23 cellular contexts compared by ENCODE assay signal in genomic region chr5:95630394-95630917, GRCh38. TPM values are rescaled to one million over a fixed set of nuclear protein-coding genes. Genes with fewer than 3 reads are reported as not detected.
"Had no signal": no experiment of that assay in that cellular context is flagged by ENCODE, and none has a peak within 500 bp of the region (broad histone marks: within the 10 kb centered on the region; RNA-seq: fewer than 3 reads in every experiment).

No MANE protein-coding gene starts in this region.

- H3K4me1 ChIP-seq: gastrocnemius medialis, parathyroid adenoma, upper lobe of right lung had no signal

- DNase-seq: activated B cell treated with CpG ODN at 0.5 μM for 24 hours; activated CD4-positive, alpha-beta T cell treated with anti-CD3 and anti-CD28 coated beads for 48 hours; activated CD8-positive, alpha-beta T cell treated with anti-CD3 and anti-CD28 coated beads for 36 hours; activated effector memory CD4-positive, alpha-beta T cell treated with anti-CD3 and anti-CD28 coated beads, Interleukin-2, amount 50 U/mL, for 16 hours; activated T-cell treated with anti-CD3 and anti-CD28 coated beads, Interleukin-2, amount 50 U/mL, for 1 hour; aorta; effector CD4-positive, alpha-beta T cell; gastrocnemius medialis; head of caudate nucleus; kidney; naive thymus-derived CD8-positive, alpha-beta T cell; spleen; stimulated activated CD4-positive, alpha-beta T cell treated with anti-CD3 and anti-CD28 coated beads, Interleukin-4, amount 100 ng/mL, for 4 hours; SW 1271; upper lobe of right lung had no signal

- H3K36me3 ChIP-seq: gastrocnemius medialis, spleen, thoracic aorta, upper lobe of right lung had no signal

- H3K4me3 Mint-ChIP-seq: activated B cell treated with CpG ODN at 0.5 μM for 24 hours; activated CD8-positive, alpha-beta T cell treated with anti-CD3 and anti-CD28 coated beads for 36 hours; central memory CD8-positive, alpha-beta T cell; stimulated activated memory B cell treated with anti-CD40 and anti-IgM and Interleukin-4, amounts not matched to agents 10 μg/mL and 1 μg/mL and 100 μg/mL, for 72 hours; T-helper 2 cell treated with Interferon-gamma antibody and Interleukin-4, amounts not matched to agents 5 μg/mL and 100 μg/mL, for 36 hours had no signal

- H3K4me3 ChIP-seq: gastrocnemius medialis, spleen, thoracic aorta, upper lobe of right lung had no signal

- H3K9ac ChIP-seq: parathyroid adenoma had no signal

- ATAC-seq: activated CD8-positive, alpha-beta T cell treated with anti-CD3 and anti-CD28 coated beads for 36 hours; left lobe of liver; naive thymus-derived CD8-positive, alpha-beta T cell; sciatic nerve; stimulated activated memory B cell treated with anti-CD40 and anti-IgM and Interleukin-4, amounts not matched to agents 10 μg/mL and 1 μg/mL and 100 μg/mL, for 72 hours; upper lobe of right lung had no signal

- H3K27ac ChIP-seq: gastrocnemius medialis, parathyroid adenoma, spleen, thoracic aorta, upper lobe of right lung had no signal

- H3K27me3 Mint-ChIP-seq: activated B cell treated with CpG ODN at 0.5 μM for 24 hours; activated CD8-positive, alpha-beta T cell treated with anti-CD3 and anti-CD28 coated beads for 36 hours; central memory CD8-positive, alpha-beta T cell; naive thymus-derived CD8-positive, alpha-beta T cell; stimulated activated memory B cell treated with anti-CD40 and anti-IgM and Interleukin-4, amounts not matched to agents 10 μg/mL and 1 μg/mL and 100 μg/mL, for 72 hours had no signal

- H3K9me3 Mint-ChIP-seq: central memory CD8-positive, alpha-beta T cell had no signal

- H3K9me3 ChIP-seq: gastrocnemius medialis, spleen, thoracic aorta, upper lobe of right lung had no signal

- H3K27ac Mint-ChIP-seq: activated B cell treated with CpG ODN at 0.5 μM for 24 hours; activated CD8-positive, alpha-beta T cell treated with anti-CD3 and anti-CD28 coated beads for 36 hours; stimulated activated memory B cell treated with anti-CD40 and anti-IgM and Interleukin-4, amounts not matched to agents 10 μg/mL and 1 μg/mL and 100 μg/mL, for 72 hours; T-helper 2 cell treated with Interferon-gamma antibody and Interleukin-4, amounts not matched to agents 5 μg/mL and 100 μg/mL, for 36 hours had no signal

- H2AFZ ChIP-seq: parathyroid adenoma had no signal

- H3K79me2 ChIP-seq: parathyroid adenoma had no signal

- H3K27me3 ChIP-seq: gastrocnemius medialis, spleen, upper lobe of right lung had no signal

RNA-seq across cellular contexts. Expression of gene GPR150, which starts 10.6 kb away (rescaled TPM):
- polyA plus RNA-seq: aorta had no signal

RNA-seq across cellular contexts. Expression of gene SPATA9, which starts 52.3 kb away (rescaled TPM):
- total RNA-seq: activated B cell treated with CpG ODN at 0.5 μM for 24 hours; activated CD8-positive, alpha-beta T cell treated with anti-CD3 and anti-CD28 coated beads for 36 hours; lung microvascular endothelial cell; naive thymus-derived CD8-positive, alpha-beta T cell; upper lobe of right lung had no signal
